In the genomic region with DNA sequence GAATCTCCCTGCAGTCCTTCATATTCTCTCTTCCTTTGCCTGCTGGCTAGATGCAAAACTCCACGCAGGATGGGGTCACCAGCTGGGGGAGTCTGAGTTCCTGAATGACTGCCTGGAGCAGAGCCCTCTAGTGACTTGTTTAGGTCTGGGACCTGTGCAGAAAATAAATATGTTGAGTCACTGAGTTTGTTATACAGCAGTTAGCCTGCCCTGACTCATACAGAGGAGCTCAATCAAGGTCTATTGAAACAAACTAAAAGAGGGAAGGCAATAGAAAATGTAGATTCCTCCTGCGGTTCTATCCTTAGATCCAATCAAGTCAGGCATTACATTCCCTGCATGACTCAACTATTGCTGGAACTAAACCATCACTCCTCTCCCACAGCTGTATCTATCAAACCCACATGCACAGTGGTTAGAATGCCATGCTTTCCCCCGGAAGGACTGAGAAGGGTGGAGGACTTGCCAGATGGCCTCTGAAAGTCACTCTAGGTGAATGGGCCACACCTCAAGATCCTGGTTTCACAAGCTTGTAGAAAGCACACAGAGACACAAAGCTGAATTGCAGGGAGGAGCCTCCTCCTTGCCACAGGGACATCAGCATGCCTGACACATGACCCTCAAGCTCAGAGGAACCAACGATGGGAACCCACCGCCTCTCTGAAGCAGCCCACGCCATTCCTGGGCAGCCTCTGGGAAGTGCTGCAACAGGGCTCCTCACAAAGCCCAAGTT, we compare ENCODE assay signal across 10 cellular contexts.
DNase-seq lines count a peak whose midpoint lies in the region; ATAC-seq and TF ChIP-seq lines count a peak whose summit lies in the region.
"Had no signal": no experiment of that assay in that cellular context is flagged by ENCODE, and none has a peak within 500 bp of the region (broad histone marks: within the 10 kb centered on the region; RNA-seq: fewer than 3 reads in every experiment).

No MANE protein-coding gene starts in this region.

- peaks cover 5% of the 10 kb centered on the region for H3K4me1 ChIP-seq in SJSA1 (replicated peaks)

- peaks cover 19% of the 10 kb centered on the region for H3K4me1 Mint-ChIP-seq in activated T-helper 2 cell treated with anti-CD3 and anti-CD28 coated beads, Interferon-gamma antibody, Interleukin-2, Interleukin-4, amounts not matched to agents 10 μg/mL and 5 μg/mL and 100 μg/mL, durations not matched to agents 14 hours and 24 hours and 36 hours (ENCODE audit: low read depth)

- H3K27ac Mint-ChIP-seq in activated T-helper 2 cell treated with anti-CD3 and anti-CD28 coated beads, Interferon-gamma antibody, Interleukin-2, Interleukin-4, amounts not matched to agents 10 μg/mL and 5 μg/mL and 100 μg/mL, durations not matched to agents 14 hours and 24 hours and 36 hours = no peak overlapping the region

- ATAC-seq in GM21447 (IDR thresholded peaks at IDR 0.05; ENCODE audit: unreplicated experiment) = no peak
- no peak for ATAC-seq in HG02840 (IDR thresholded peaks at IDR 0.05; ENCODE audit: low FRiP score, unreplicated experiment)

- no peaks in the 10 kb centered on the region for H3K9me3 ChIP-seq in SJSA1 (replicated peaks)
- H3K9me3 ChIP-seq: thoracic aorta had no signal

- H3K9me3 Mint-ChIP-seq in activated T-helper 2 cell treated with anti-CD3 and anti-CD28 coated beads, Interferon-gamma antibody, Interleukin-2, Interleukin-4, amounts not matched to agents 10 μg/mL and 5 μg/mL and 100 μg/mL, durations not matched to agents 14 hours and 24 hours and 36 hours = no peaks in the 10 kb centered on the region

- H3K4me3 Mint-ChIP-seq in activated T-helper 2 cell treated with anti-CD3 and anti-CD28 coated beads, Interferon-gamma antibody, Interleukin-2, Interleukin-4, amounts not matched to agents 10 μg/mL and 5 μg/mL and 100 μg/mL, durations not matched to agents 14 hours and 24 hours and 36 hours (ENCODE audit: low read depth) = no peak overlapping the region

- H3K27me3 Mint-ChIP-seq in activated T-helper 2 cell treated with anti-CD3 and anti-CD28 coated beads, Interferon-gamma antibody, Interleukin-2, Interleukin-4, amounts not matched to agents 10 μg/mL and 5 μg/mL and 100 μg/mL, durations not matched to agents 14 hours and 24 hours and 36 hours (ENCODE audit: low read depth) = peaks cover 35% of the 10 kb centered on the region

- DNase-seq in ACHN (peak; percentile 24), GM13977 (ENCODE audit: low spot score) (no peak), SJSA1 (ENCODE audit: low read depth in 1 of 2, low spot score in 2 of 2) (peak; percentile 61 to 69), fibroblast of pulmonary artery (ENCODE audit: low read depth) (peak; percentile 68), ecto neural progenitor cell (ENCODE audit: low spot score) (no peak)
- no peak for DNase-seq in activated T-helper 2 cell treated with anti-CD3 and anti-CD28 coated beads, Interferon-gamma antibody, Interleukin-2, Interleukin-4, amounts not matched to agents 10 μg/mL and 5 μg/mL and 100 μg/mL, durations not matched to agents 14 hours and 24 hours and 36 hours (ENCODE audit: low spot score)

- intact Hi-C loops in activated T-helper 2 cell treated with anti-CD3 and anti-CD28 coated beads, Interferon-gamma antibody, Interleukin-2, Interleukin-4, amounts not matched to agents 10 μg/mL and 5 μg/mL and 100 μg/mL, durations not matched to agents 14 hours and 24 hours and 36 hours (cut with micrococcal nuclease) = no loop called here

- in situ Hi-C loops in ACHN (cut with HindIII; ENCODE audit: low pct_ligation_motif_present, low pct_unique_long_range_greater_than_20kb, low sequenced_read_pairs) (no loop called here), GM13977 (cut with MboI; ENCODE audit: low pct_unique_long_range_greater_than_20kb, low sequenced_read_pairs, unreplicated experiment) (no loop called here)

- no peak overlapping the region for H3K27ac ChIP-seq in SJSA1
- H3K27ac ChIP-seq: thoracic aorta had no signal

- TF ChIP-seq CTCF in GM13977 (IDR thresholded peaks at IDR 0.05; ENCODE audit: extremely low read depth, insufficient read depth, missing control alignments) (peak; percentile 53), fibroblast of pulmonary artery (IDR thresholded peaks at IDR 0.05; ENCODE audit: low read length, missing control alignments) (peak; percentile 36)

- no peaks in the 10 kb centered on the region for H3K27me3 ChIP-seq in SJSA1 (replicated peaks)

- H3K4me3 ChIP-seq in SJSA1 (no peak overlapping the region), fibroblast of pulmonary artery (replicated peaks; ENCODE audit: low read depth, low read length) (no peak overlapping the region)
- H3K4me3 ChIP-seq: lung, thoracic aorta had no signal

- no peaks in the 10 kb centered on the region for H3K36me3 ChIP-seq in SJSA1
- H3K36me3 ChIP-seq: thoracic aorta had no signal

- no peaks in the 10 kb centered on the region for H3K36me3 Mint-ChIP-seq in activated T-helper 2 cell treated with anti-CD3 and anti-CD28 coated beads, Interferon-gamma antibody, Interleukin-2, Interleukin-4, amounts not matched to agents 10 μg/mL and 5 μg/mL and 100 μg/mL, durations not matched to agents 14 hours and 24 hours and 36 hours (ENCODE audit: low read depth)

Comparison
In these comparisons a context has a peak if more than half of its experiments do, and no peak if none do; other contexts are left out.
1. DNase-seq: peak in ACHN (single experiment), SJSA1 (2 of 2) and fibroblast of pulmonary artery (single experiment); none in GM13977 (single experiment), activated T-helper 2 cell treated with anti-CD3 and anti-CD28 coated beads, Interferon-gamma antibody, Interleukin-2, Interleukin-4, amounts not matched to agents 10 μg/mL and 5 μg/mL and 100 μg/mL, durations not matched to agents 14 hours and 24 hours and 36 hours (single experiment) and ecto neural progenitor cell (single experiment).